ENCODE assay signal across 11 cellular contexts in genomic region chr15:64105113-64105704, GRCh38. TPM values are rescaled to one million over a fixed set of nuclear protein-coding genes. Genes with fewer than 3 reads are reported as not detected.
DNase-seq lines count a peak whose midpoint lies in the region; ATAC-seq, FAIRE-seq and TF ChIP-seq lines count a peak whose summit lies in the region.
"Had no signal": no experiment of that assay in that cellular context is flagged by ENCODE, and none has a peak within 500 bp of the region (broad histone marks: within the 10 kb centered on the region; RNA-seq: fewer than 3 reads in every experiment).

No MANE protein-coding gene starts in this region.

- H3K27me3 ChIP-seq in astrocyte (ENCODE audit: insufficient read depth, low read length) (no peaks in the 10 kb centered on the region), right cardiac atrium (ENCODE audit: control insufficient read depth, insufficient read depth) (no peaks in the 10 kb centered on the region), skeletal muscle satellite cell (ENCODE audit: control insufficient read depth, insufficient read depth, low read length) (no peaks in the 10 kb centered on the region)

- H2AFZ ChIP-seq in astrocyte (ENCODE audit: low read depth, low read length) = no peak overlapping the region

- intact Hi-C loops in right cardiac atrium (cut with DNase I) = no loop called here

- H3K4me1 Mint-ChIP-seq in astrocyte (ENCODE audit: low read depth, unreplicated experiment) (peaks cover 2% of the 10 kb centered on the region), T-helper 17 cell (peaks cover 26% of the 10 kb centered on the region)
- peaks cover 24 to 28% of the 10 kb centered on the region in 2 donors for H3K4me1 Mint-ChIP-seq in natural killer cell treated with Interleukin-12 subunit alpha and Interleukin-12 subunit beta and Interleukin-15 and Interleukin-18, amount 100 ng/mL, for 72 hours (ENCODE audit: low read depth in 2 of 2)

- H3K27ac Mint-ChIP-seq in astrocyte (ENCODE audit: unreplicated experiment) (no peak overlapping the region), T-helper 17 cell (no peak overlapping the region)
- H3K27ac Mint-ChIP-seq in natural killer cell treated with Interleukin-12 subunit alpha and Interleukin-12 subunit beta and Interleukin-15 and Interleukin-18, amount 100 ng/mL, for 72 hours = no peak overlapping the region

- FAIRE-seq in GM19239 (lab: Jason Lieb, UNC) (peak; percentile 49), astrocyte (lab: Jason Lieb, UNC) (no peak)

- H3K79me2 ChIP-seq in astrocyte (ENCODE audit: insufficient read depth, low read length) = peaks cover 96% of the 10 kb centered on the region

- no peak overlapping the region for H3K4me2 ChIP-seq in astrocyte (ENCODE audit: low read length)
- H3K4me2 ChIP-seq in skeletal muscle satellite cell (ENCODE audit: low read length) = peak overlapping the region; percentile 30

- H3K27ac ChIP-seq in astrocyte (ENCODE audit: low read depth, low read length) (no peak overlapping the region), right cardiac atrium (ENCODE audit: low read length) (peak overlapping the region; percentile 45)

- 59% methylated on average over 9 of the region's 9 CpGs for WGBS in right cardiac atrium

- H3K36me3 Mint-ChIP-seq in astrocyte (ENCODE audit: low read depth, unreplicated experiment) = no peaks in the 10 kb centered on the region
- H3K36me3 Mint-ChIP-seq in T-helper 17 cell (ENCODE audit: low read depth) = no peaks in the 10 kb centered on the region
- H3K36me3 Mint-ChIP-seq in natural killer cell treated with Interleukin-12 subunit alpha and Interleukin-12 subunit beta and Interleukin-15 and Interleukin-18, amount 100 ng/mL, for 72 hours = no peaks in the 10 kb centered on the region

- H3K4me3 ChIP-seq in astrocyte (ENCODE audit: insufficient read depth, low read depth, low read length) (no peak overlapping the region), right cardiac atrium (ENCODE audit: low read length) (no peak overlapping the region), skeletal muscle satellite cell (ENCODE audit: low read length) (no peak overlapping the region)

- DNase-seq in GM19239 (ENCODE audit: insufficient read length, low spot score) (no peak), astrocyte (ENCODE audit: low read depth) (peak; percentile 19), right cardiac atrium (no peak), T-helper 17 cell (no peak), GDM1 (lab: John Stamatoyannopoulos, UW) (no peak)
- no peak for DNase-seq in stimulated activated naive CD8-positive, alpha-beta T cell treated with anti-CD3 and anti-CD28 coated beads, Interleukin-15, Interleukin-2, amounts not matched to agents 100 U/mL and 50 U/mL, for 24 hours
- no peak for DNase-seq in natural killer cell treated with Interleukin-12 subunit alpha and Interleukin-12 subunit beta and Interleukin-15 and Interleukin-18, amount 100 ng/mL, for 72 hours (ENCODE audit: low spot score)
- DNase-seq: Calu3, Karpas-422, NCI-H526 treated with DMSO at 0.1 percent for 48 hours had no signal

- H3K9me3 Mint-ChIP-seq in astrocyte (ENCODE audit: unreplicated experiment) = no peaks in the 10 kb centered on the region
- no peaks in the 10 kb centered on the region for H3K9me3 Mint-ChIP-seq in natural killer cell treated with Interleukin-12 subunit alpha and Interleukin-12 subunit beta and Interleukin-15 and Interleukin-18, amount 100 ng/mL, for 72 hours

- H3K9me3 ChIP-seq in astrocyte (ENCODE audit: insufficient read depth, low read depth, low read length) = no peaks in the 10 kb centered on the region
- H3K9me3 ChIP-seq in right cardiac atrium (ENCODE audit: control insufficient read depth, low read length) = no peaks in the 10 kb centered on the region
- H3K9me3 ChIP-seq in skeletal muscle satellite cell (replicated peaks; ENCODE audit: low read length) = no peaks in the 10 kb centered on the region
- H3K9me3 ChIP-seq in T-helper 17 cell (ENCODE audit: control insufficient read depth, low read length, poor library complexity, severe bottlenecking) = no peaks in the 10 kb centered on the region

- TF ChIP-seq CTCF in astrocyte (IDR thresholded peaks at IDR 0.05; ENCODE audit: insufficient read depth, low read depth, low read length) = no peak

- H3K9ac ChIP-seq in astrocyte (ENCODE audit: low read length) = no peak overlapping the region
- no peak overlapping the region for H3K9ac ChIP-seq in skeletal muscle satellite cell (ENCODE audit: low read depth, low read length)

- ATAC-seq in right cardiac atrium (peak; percentile 72 to 76), T-helper 17 cell (no peak)
- no peak for ATAC-seq in stimulated activated naive CD8-positive, alpha-beta T cell treated with anti-CD3 and anti-CD28 coated beads, Interleukin-15, Interleukin-2, amounts not matched to agents 100 U/mL and 50 U/mL, for 24 hours
- ATAC-seq in natural killer cell treated with Interleukin-12 subunit alpha and Interleukin-12 subunit beta and Interleukin-15 and Interleukin-18, amount 100 ng/mL, for 72 hours = no peak

- H3K27me3 Mint-ChIP-seq in astrocyte (ENCODE audit: low read depth, unreplicated experiment) (no peaks in the 10 kb centered on the region), T-helper 17 cell (no peaks in the 10 kb centered on the region)
- no peaks in the 10 kb centered on the region for H3K27me3 Mint-ChIP-seq in natural killer cell treated with Interleukin-12 subunit alpha and Interleukin-12 subunit beta and Interleukin-15 and Interleukin-18, amount 100 ng/mL, for 72 hours

- H3K4me3 Mint-ChIP-seq in astrocyte (ENCODE audit: unreplicated experiment) (no peak overlapping the region), T-helper 17 cell (no peak overlapping the region)
- no peak overlapping the region for H3K4me3 Mint-ChIP-seq in natural killer cell treated with Interleukin-12 subunit alpha and Interleukin-12 subunit beta and Interleukin-15 and Interleukin-18, amount 100 ng/mL, for 72 hours

- no peaks in the 10 kb centered on the region for H3K4me1 ChIP-seq in astrocyte (ENCODE audit: insufficient read depth, low read length)
- H3K4me1 ChIP-seq in right cardiac atrium (ENCODE audit: control insufficient read depth, insufficient read depth, low read length) = no peaks in the 10 kb centered on the region
- H3K4me1 ChIP-seq in skeletal muscle satellite cell (ENCODE audit: control insufficient read depth, insufficient read depth, low read length) = peaks cover 9% of the 10 kb centered on the region

- H3K36me3 ChIP-seq in astrocyte (ENCODE audit: insufficient read depth, low read length) (no peaks in the 10 kb centered on the region), skeletal muscle satellite cell (ENCODE audit: insufficient read depth, low read length) (no peaks in the 10 kb centered on the region)

- peaks cover 88% of the 10 kb centered on the region for H4K20me1 ChIP-seq in astrocyte (ENCODE audit: insufficient read depth, low read length)

RNA-seq across cellular contexts. Expression of gene SNX1, which starts 9.4 kb away (rescaled TPM):
- total RNA-seq in astrocyte (87.7 and 89.3 TPM in 2 replicates), right cardiac atrium (100 to 1,000 TPM in 3 of 4 donors, 10 to 100 TPM in 1; 99.2 to 149 (median 105) TPM), T-helper 17 cell (100 to 1,000 TPM in 1 of 2 donors, 10 to 100 TPM in 1; 87.1 to 111 TPM)
- polyA plus RNA-seq in right cardiac atrium = 54.1 TPM
- total RNA-seq in skeletal muscle satellite cell (2012; rRNA removed) = 28.1 and 29.5 TPM in 2 replicates
- total RNA-seq in natural killer cell treated with Interleukin-12 subunit alpha and Interleukin-12 subunit beta and Interleukin-15 and Interleukin-18, amount 100 ng/mL, for 72 hours = 100 to 1,000 TPM; 119 to 132 TPM

RNA-seq across cellular contexts. Expression of gene CIAO2A, which starts 11.6 kb away (rescaled TPM):
- total RNA-seq in astrocyte (51.2 and 53.4 TPM in 2 replicates), right cardiac atrium (10 to 100 TPM; 43.9 to 66.2 (median 53.6) TPM), T-helper 17 cell (10 to 100 TPM; 21.5 to 23.1 TPM)
- 82.7 TPM for polyA plus RNA-seq in right cardiac atrium
- 81.5 and 85.2 TPM in 2 replicates for total RNA-seq in skeletal muscle satellite cell (2012; rRNA removed)
- total RNA-seq in natural killer cell treated with Interleukin-12 subunit alpha and Interleukin-12 subunit beta and Interleukin-15 and Interleukin-18, amount 100 ng/mL, for 72 hours = 10 to 100 TPM; 55.7 to 65.4 TPM

RNA-seq across cellular contexts. Expression of gene SNX22, which starts 46.3 kb away (rescaled TPM):
- 0.19 and 0.27 TPM in 2 replicates for total RNA-seq in astrocyte
- 100 to 1,000 TPM in 1 of 4 donors, 10 to 100 TPM in 3; 56.2 to 114 (median 62.6) TPM for total RNA-seq in right cardiac atrium
- 74.0 TPM for polyA plus RNA-seq in right cardiac atrium
- 0.22 and 0.25 TPM in 2 replicates for total RNA-seq in skeletal muscle satellite cell (2012; rRNA removed)
- total RNA-seq in T-helper 17 cell = 1 to 10 TPM in 1 of 2 donors, under 1 TPM in 1; 0.42 to 1.9 TPM
- total RNA-seq in natural killer cell treated with Interleukin-12 subunit alpha and Interleukin-12 subunit beta and Interleukin-15 and Interleukin-18, amount 100 ng/mL, for 72 hours = under 1 TPM in 1 of 2 donors, not detected in 1; 0.07 TPM

RNA-seq across cellular contexts. Expression of gene PPIB, which starts 57.6 kb away (rescaled TPM):
- total RNA-seq in astrocyte = 804 and 921 TPM in 2 replicates
- 100 to 1,000 TPM; 131 to 263 (median 186) TPM for total RNA-seq in right cardiac atrium
- 209 TPM for polyA plus RNA-seq in right cardiac atrium
- total RNA-seq in skeletal muscle satellite cell (2012; rRNA removed) = 995 TPM in 2 replicates
- 100 to 1,000 TPM; 202 to 208 TPM for total RNA-seq in T-helper 17 cell
- 100 to 1,000 TPM; 490 to 530 TPM for total RNA-seq in natural killer cell treated with Interleukin-12 subunit alpha and Interleukin-12 subunit beta and Interleukin-15 and Interleukin-18, amount 100 ng/mL, for 72 hours

RNA-seq across cellular contexts. Expression of gene DAPK2, which starts 58.9 kb away (rescaled TPM):
- total RNA-seq in astrocyte = 0.52 and 0.60 TPM in 2 replicates
- total RNA-seq in right cardiac atrium = 10 to 100 TPM; 83.5 to 95.1 (median 88.1) TPM
- polyA plus RNA-seq in right cardiac atrium = 48.8 TPM
- 1.7 and 2.0 TPM in 2 replicates for total RNA-seq in skeletal muscle satellite cell (2012; rRNA removed)
- total RNA-seq in T-helper 17 cell = 1 to 10 TPM; 1.6 to 2.7 TPM
- 1 to 10 TPM in 1 of 2 donors, under 1 TPM in 1; 0.76 to 8.1 TPM for total RNA-seq in natural killer cell treated with Interleukin-12 subunit alpha and Interleukin-12 subunit beta and Interleukin-15 and Interleukin-18, amount 100 ng/mL, for 72 hours

Comparison
In these comparisons a context has a peak if more than half of its experiments do, and no peak if none do; other contexts are left out.
1. ATAC-seq: peak in right cardiac atrium (2 of 2); none in T-helper 17 cell (single experiment), stimulated activated naive CD8-positive, alpha-beta T cell treated with anti-CD3 and anti-CD28 coated beads, Interleukin-15, Interleukin-2, amounts not matched to agents 100 U/mL and 50 U/mL, for 24 hours (single experiment) and natural killer cell treated with Interleukin-12 subunit alpha and Interleukin-12 subunit beta and Interleukin-15 and Interleukin-18, amount 100 ng/mL, for 72 hours (0 of 2).
2. RNA of gene SNX22, which starts 46.3 kb away (total RNA-seq): 56.2 to 114 TPM in right cardiac atrium; 0.42 to 1.9 TPM in T-helper 17 cell, 0.19 to 0.27 TPM in astrocyte and 0.07 TPM in natural killer cell treated with Interleukin-12 subunit alpha and Interleukin-12 subunit beta and Interleukin-15 and Interleukin-18, amount 100 ng/mL, for 72 hours; every median in the first group is over 10 times any median in the second.